In the genomic region with DNA sequence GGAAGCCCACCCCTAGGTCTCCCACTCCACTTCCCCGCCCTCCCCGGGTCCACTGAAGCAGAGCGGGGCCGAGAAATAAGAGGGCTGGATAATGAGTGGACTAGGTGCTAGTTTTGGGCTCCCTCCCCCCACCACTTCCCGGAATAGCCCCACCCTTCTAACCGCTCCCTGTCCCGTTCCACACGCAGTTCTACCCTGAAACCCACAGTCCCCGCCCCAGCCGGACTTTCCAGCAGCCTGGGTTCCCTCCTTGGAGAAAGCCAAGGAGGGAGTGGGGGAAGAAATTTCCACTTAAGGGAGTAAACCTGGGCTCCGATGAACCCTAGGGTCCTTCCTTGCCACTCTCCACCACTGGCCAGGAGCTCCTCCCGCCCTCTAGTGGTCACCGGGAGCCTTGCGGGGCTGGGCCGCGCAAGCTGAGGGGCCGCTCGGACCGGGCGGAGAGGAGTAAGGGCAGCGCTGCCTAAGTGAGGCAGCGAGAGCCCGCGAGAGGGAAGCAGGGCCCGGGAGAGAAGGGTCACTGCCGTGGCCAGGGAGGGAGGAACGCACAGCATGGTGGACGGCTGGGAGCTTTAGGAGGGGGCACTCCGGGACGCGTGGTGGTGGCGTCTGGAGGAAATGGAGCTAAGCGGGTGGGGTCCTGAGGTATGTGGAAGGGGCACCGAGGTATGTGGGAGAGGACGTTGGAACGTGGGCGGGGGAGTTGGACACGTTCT, we compare ENCODE assay signal across 8 cellular contexts. TPM values are rescaled to one million over a fixed set of nuclear protein-coding genes. Genes with fewer than 3 reads are reported as not detected.
A peak's percentile ranks its signal among the peaks of the same experiment; 100 is the strongest.
DNase-seq lines count a peak whose midpoint lies in the region; ATAC-seq, FAIRE-seq and TF ChIP-seq lines count a peak whose summit lies in the region.

No MANE protein-coding gene starts in this region.

- intact Hi-C loops in activated naive CD4-positive, alpha-beta T cell treated with anti-CD3 and anti-CD28 coated beads for 36 hours (cut with micrococcal nuclease), result loop anchor here (1.0 to 5.0 kb wide), 5 partner anchors 17 to 221 kb away; partner anchors contain the start of genes CKS1B, FDPS, RUSC1 and SHC1

- H3K4me3 ChIP-seq in DND-41 (ENCODE audit: low read depth in 1 of 2, low read length in 2 of 2) (peak overlapping the region; percentile 28 to 70; a peak in 3 of 4 replicates), MG63 (peak overlapping the region; percentile 41), SJSA1 (peak overlapping the region; percentile 40), thymus (ENCODE audit: low read length) (peak overlapping the region; percentile 46)

- DNase-seq in DND-41 (peak; percentile 72), MG63 (peak; percentile 93), SJSA1 (ENCODE audit: low read depth in 1 of 2, low spot score in 2 of 2) (peak; percentile 93 to 98), frontal cortex (ENCODE audit: low spot score in 2 of 2) (peak; percentile 84 to 85), nucleus accumbens (lab: John Stamatoyannopoulos, UW) (peak in 49 of 56 donors; percentile 21 to 84 (median 57))
- DNase-seq in activated naive CD4-positive, alpha-beta T cell treated with anti-CD3 and anti-CD28 coated beads for 36 hours, result peak; percentile 86

- H3K27me3 Mint-ChIP-seq in activated naive CD4-positive, alpha-beta T cell treated with anti-CD3 and anti-CD28 coated beads for 36 hours (ENCODE audit: low read depth), result no peaks in the 10 kb centered on the region

- peak overlapping the region; percentile 93 for H3K4me3 Mint-ChIP-seq in activated naive CD4-positive, alpha-beta T cell treated with anti-CD3 and anti-CD28 coated beads for 36 hours

- H3K9ac ChIP-seq in DND-41 (ENCODE audit: low read depth, low read length), result peak overlapping the region; percentile 84

- H3K27me3 ChIP-seq in DND-41 (ENCODE audit: insufficient read depth, low read length, poor library complexity), result no peaks in the 10 kb centered on the region
- no peaks in the 10 kb centered on the region for H3K27me3 ChIP-seq in MG63
- H3K27me3 ChIP-seq in SJSA1 (replicated peaks), result no peaks in the 10 kb centered on the region
- H3K27me3 ChIP-seq in thymus (ENCODE audit: control insufficient read depth, insufficient read depth), result no peaks in the 10 kb centered on the region

- H3K9me3 ChIP-seq in DND-41 (ENCODE audit: insufficient read depth, low read length, severe bottlenecking) (no peaks in the 10 kb centered on the region), MG63 (no peaks in the 10 kb centered on the region), SJSA1 (replicated peaks) (no peaks in the 10 kb centered on the region), thymus (ENCODE audit: control insufficient read depth) (no peaks in the 10 kb centered on the region)

- H3K36me3 ChIP-seq in DND-41 (ENCODE audit: insufficient read depth, low read length) (peaks cover 7% of the 10 kb centered on the region), MG63 (no peaks in the 10 kb centered on the region), SJSA1 (peaks cover 21% of the 10 kb centered on the region), thymus (ENCODE audit: control insufficient read depth, insufficient read depth) (no peaks in the 10 kb centered on the region)

- H3K27ac Mint-ChIP-seq in activated naive CD4-positive, alpha-beta T cell treated with anti-CD3 and anti-CD28 coated beads for 36 hours, result peak overlapping the region; percentile 96

- H3K79me2 ChIP-seq in DND-41 (ENCODE audit: insufficient read depth, low read length), result 0 out of 2 replicates have a peak, but pooled peaks cover 8% of the 10 kb centered on the region

- no peaks in the 10 kb centered on the region for H3K9me3 Mint-ChIP-seq in activated naive CD4-positive, alpha-beta T cell treated with anti-CD3 and anti-CD28 coated beads for 36 hours

- WGBS in thymus, result 1% methylated on average over 38 of the region's 38 CpGs

- no peak for FAIRE-seq in frontal cortex (lab: Jason Lieb, UNC)

- H3K27ac ChIP-seq in DND-41 (ENCODE audit: low read length), result peak overlapping the region; percentile 87
- peak overlapping the region; percentile 79 for H3K27ac ChIP-seq in SJSA1
- H3K27ac ChIP-seq in thymus (ENCODE audit: low read depth), result peak overlapping the region; percentile 96

- peak; percentile 54 for ATAC-seq in DND-41 (ENCODE audit: insufficient read depth, low read depth)
- peak; percentile 50 for ATAC-seq in GM21825 (IDR thresholded peaks at IDR 0.05; ENCODE audit: unreplicated experiment)

- CTCF ChIA-PET in activated naive CD4-positive, alpha-beta T cell treated with anti-CD3 and anti-CD28 coated beads for 36 hours (lab: Charles Lee), result interaction anchor here (0.5 to 3.7 kb wide), 16 partner anchors 9 to 829 kb away, joined by 3 to 79 read pairs (median 6); partner anchors contain the start of genes KRTCAP2, MTX1 and THBS3

- 0 out of 2 replicates have a peak, but pooled peaks cover 5% of the 10 kb centered on the region for H4K20me1 ChIP-seq in DND-41 (ENCODE audit: insufficient read depth, low read length)

- peak overlapping the region; percentile 95 for H3K4me2 ChIP-seq in DND-41 (ENCODE audit: insufficient read depth, low read length)

- H3K4me1 ChIP-seq in DND-41 (ENCODE audit: insufficient read depth, low read length) (peaks cover 34% of the 10 kb centered on the region), SJSA1 (replicated peaks) (peaks cover 34% of the 10 kb centered on the region), thymus (ENCODE audit: control insufficient read depth, insufficient read depth, low read length) (peaks cover 20% of the 10 kb centered on the region)

- H2AFZ ChIP-seq in DND-41 (ENCODE audit: low read depth, low read length), result peak overlapping the region; percentile 98

- H3K4me1 Mint-ChIP-seq in activated naive CD4-positive, alpha-beta T cell treated with anti-CD3 and anti-CD28 coated beads for 36 hours (ENCODE audit: low read depth), result peaks cover 27% of the 10 kb centered on the region

- peaks cover 2% of the 10 kb centered on the region for H3K36me3 Mint-ChIP-seq in activated naive CD4-positive, alpha-beta T cell treated with anti-CD3 and anti-CD28 coated beads for 36 hours (ENCODE audit: low read depth)

- TF ChIP-seq CTCF in DND-41 (IDR thresholded peaks at IDR 0.05; ENCODE audit: borderline replicate concordance, extremely low read depth, low read length, poor library complexity, severe bottlenecking), result peak; percentile 98

RNA-seq across cellular contexts. Expression of gene THBS3, which starts 14.3 kb away (rescaled TPM):
- total RNA-seq in MG63 (2014; rRNA removed; shearing (Covaris generic); ENCODE audit: low replicate concordance), result 9.1 and 11.0 TPM in 2 replicates
- 3.2 and 5.4 TPM in 2 replicates for total RNA-seq in SJSA1 (2014; rRNA removed; shearing (Covaris generic))
- total RNA-seq in activated naive CD4-positive, alpha-beta T cell treated with anti-CD3 and anti-CD28 coated beads for 36 hours, result 10 to 100 TPM; 15.4 to 15.7 TPM
- total RNA-seq in frontal cortex, result 7.7 TPM
- polyA plus RNA-seq in thymus, result 46.1 TPM

RNA-seq across cellular contexts. Expression of gene MTX1, which starts 15.1 kb away (rescaled TPM):
- 97.2 and 100 TPM in 2 replicates for total RNA-seq in MG63 (2014; rRNA removed; shearing (Covaris generic); ENCODE audit: low replicate concordance)
- 69.7 and 86.0 TPM in 2 replicates for total RNA-seq in SJSA1 (2014; rRNA removed; shearing (Covaris generic))
- total RNA-seq in activated naive CD4-positive, alpha-beta T cell treated with anti-CD3 and anti-CD28 coated beads for 36 hours, result 10 to 100 TPM; 46.8 to 47.4 TPM
- total RNA-seq in frontal cortex, result 13.9 TPM
- 36.8 TPM for polyA plus RNA-seq in thymus

RNA-seq across cellular contexts. Expression of gene TRIM46, which starts 19.8 kb away (rescaled TPM):
- total RNA-seq in MG63 (2014; rRNA removed; shearing (Covaris generic); ENCODE audit: low replicate concordance), result not detected in 2 replicates
- 0.21 and 1.1 TPM in 2 replicates for total RNA-seq in SJSA1 (2014; rRNA removed; shearing (Covaris generic))
- 1 to 10 TPM; 3.2 to 3.6 TPM for total RNA-seq in activated naive CD4-positive, alpha-beta T cell treated with anti-CD3 and anti-CD28 coated beads for 36 hours
- total RNA-seq in frontal cortex, result 21.2 TPM
- polyA plus RNA-seq in thymus, result 4.3 TPM

RNA-seq across cellular contexts. Expression of gene KRTCAP2, which starts 20.3 kb away (rescaled TPM):
- total RNA-seq in MG63 (2014; rRNA removed; shearing (Covaris generic); ENCODE audit: low replicate concordance), result 220 and 236 TPM in 2 replicates
- 61.7 and 94.8 TPM in 2 replicates for total RNA-seq in SJSA1 (2014; rRNA removed; shearing (Covaris generic))
- 100 to 1,000 TPM; 129 to 137 TPM for total RNA-seq in activated naive CD4-positive, alpha-beta T cell treated with anti-CD3 and anti-CD28 coated beads for 36 hours
- 74.6 TPM for total RNA-seq in frontal cortex
- polyA plus RNA-seq in thymus, result 223 TPM

RNA-seq across cellular contexts. Expression of gene DPM3, which starts 53.1 kb away (rescaled TPM):
- total RNA-seq in MG63 (2014; rRNA removed; shearing (Covaris generic); ENCODE audit: low replicate concordance), result 48.9 TPM in 1 of 2 replicates, not detected in the other
- 40.7 and 76.6 TPM in 2 replicates for total RNA-seq in SJSA1 (2014; rRNA removed; shearing (Covaris generic))
- 10 to 100 TPM; 31.4 to 35.5 TPM for total RNA-seq in activated naive CD4-positive, alpha-beta T cell treated with anti-CD3 and anti-CD28 coated beads for 36 hours
- 15.1 TPM for total RNA-seq in frontal cortex
- polyA plus RNA-seq in thymus, result 155 TPM

Comparison
In these comparisons a context has a peak if more than half of its experiments do, and no peak if none do; other contexts are left out.
1. Peak in every context shown above with its lines: DNase-seq, ATAC-seq, H3K4me3 ChIP-seq and H3K27ac ChIP-seq.